8 cellular contexts compared by ENCODE assay signal in genomic region chr14:69818760-69819191, GRCh38. TPM values are rescaled to one million over a fixed set of nuclear protein-coding genes. Genes with fewer than 3 reads are reported as not detected.
A peak's percentile ranks its signal among the peaks of the same experiment; 100 is the strongest.
DNase-seq lines count a peak whose midpoint lies in the region; ATAC-seq and TF ChIP-seq lines count a peak whose summit lies in the region.

No MANE protein-coding gene starts in this region.

- H3K4me1 ChIP-seq in gastrocnemius medialis, result peaks cover 0 to 5% of the 10 kb centered on the region in 2 donors

- no peaks in the 10 kb centered on the region for H3K36me3 Mint-ChIP-seq in T-helper 17 cell (ENCODE audit: low read depth)

- no peaks in the 10 kb centered on the region for H3K27me3 ChIP-seq in gastrocnemius medialis

- H3K4me3 ChIP-seq in astrocyte of the cerebellum (ENCODE audit: low read depth, low read length) (no peak overlapping the region), gastrocnemius medialis (no peak overlapping the region)

- in situ Hi-C loops in astrocyte of the cerebellum (cut with HindIII; ENCODE audit: low sequenced_read_pairs) (loop anchor here (25.0 kb wide), 1 partner anchor 219 kb away; no protein-coding TSS in a partner anchor), gastrocnemius medialis (cut with MboI; ENCODE audit: low sequenced_read_pairs in 4 of 4) (loop anchor here in 3 of 4 donors (5.0 to 25.0 kb wide), 3 partner anchors 209 to 894 kb away; no protein-coding TSS in a partner anchor)

- peaks cover 2% of the 10 kb centered on the region for H3K4me1 Mint-ChIP-seq in T-helper 17 cell

- no peak overlapping the region for H3K4me3 Mint-ChIP-seq in T-helper 17 cell

- H3K27ac Mint-ChIP-seq in T-helper 17 cell, result no peak overlapping the region

- intact Hi-C loops in gastrocnemius medialis (cut with DNase I; ENCODE audit: low total_unique reads), result loop anchor here (1.0 to 10.0 kb wide), 5 partner anchors 60 to 498 kb away; partner anchors contain the start of gene SMOC1

- no peak for TF ChIP-seq POLR2A in gastrocnemius medialis (IDR thresholded peaks at IDR 0.05)

- H3K9me3 ChIP-seq in T-helper 17 cell (ENCODE audit: control insufficient read depth, low read length, poor library complexity, severe bottlenecking) (no peaks in the 10 kb centered on the region), gastrocnemius medialis (no peaks in the 10 kb centered on the region)

- DNase-seq in DMS79 treated with DMSO at 0.1 percent for 48 hours (lab: John Stamatoyannopoulos, UW) (peak; percentile 56), DMS79 (lab: John Stamatoyannopoulos, UW) (no peak), NCI-H128 (lab: John Stamatoyannopoulos, UW; ENCODE audit: unreplicated experiment) (peak; percentile 77), T-helper 17 cell (peak in 2 of 3 donors; percentile 16 to 52), astrocyte of the cerebellum (ENCODE audit: low read depth) (peak; percentile 46), hippocampal formation (lab: John Stamatoyannopoulos, UW) (peak; percentile 29 to 34), gastrocnemius medialis (peak; percentile 5 to 22)

- H3K27ac ChIP-seq in gastrocnemius medialis, result no peak overlapping the region

- peaks cover 22% of the 10 kb centered on the region for H3K27me3 Mint-ChIP-seq in T-helper 17 cell

- H3K36me3 ChIP-seq in gastrocnemius medialis, result no peaks in the 10 kb centered on the region

- ATAC-seq in T-helper 17 cell (peak; percentile 80), gastrocnemius medialis (peak; percentile 62 to 86), GM21367 (IDR thresholded peaks at IDR 0.05; ENCODE audit: unreplicated experiment) (no peak)

- TF ChIP-seq CTCF in astrocyte of the cerebellum (IDR thresholded peaks at IDR 0.05; ENCODE audit: low read depth, low read length, missing control alignments) (peak; percentile 79), gastrocnemius medialis (IDR thresholded peaks at IDR 0.05 in 4 of 5, conservative IDR thresholded peaks at IDR 0.05 in 1 of 5) (peak; percentile 74 to 91 (median 87))

RNA-seq across cellular contexts. Expression of gene SLC10A1, which starts 21.7 kb away (rescaled TPM):
- total RNA-seq in T-helper 17 cell (not detected), gastrocnemius medialis (under 1 TPM in 2 of 4 donors, not detected in 2; 0.22 to 0.23 TPM)

RNA-seq across cellular contexts. Expression of gene SRSF5, which starts 51.8 kb away (rescaled TPM):
- total RNA-seq in T-helper 17 cell (1,000 to 10,000 TPM; 1,334 to 1,459 TPM), gastrocnemius medialis (100 to 1,000 TPM in 1 of 4 donors, 10 to 100 TPM in 3; 57.5 to 113 (median 84.6) TPM)

Comparison
In these comparisons a context has a peak if more than half of its experiments do, and no peak if none do; other contexts are left out.
1. RNA of gene SRSF5, which starts 51.8 kb away (total RNA-seq): 1,334 to 1,459 TPM in T-helper 17 cell; 57.5 to 113 TPM in gastrocnemius medialis; every median in the first group is over 10 times any median in the second.